Comparison of ENCODE assay signal across 32 cellular contexts in genomic region chr18:9447334-9447733, GRCh38.
"Had no signal": no experiment of that assay in that cellular context is flagged by ENCODE, and none has a peak within 500 bp of the region (broad histone marks: within the 10 kb centered on the region; RNA-seq: fewer than 3 reads in every experiment).

No MANE protein-coding gene starts in this region.

- H3K36me3 ChIP-seq: adrenal gland, brain microvascular endothelial cell, breast epithelium had no signal

- FAIRE-seq: TTC549 had no signal

- H3K9me3 ChIP-seq: adrenal gland had no signal

- H3K4me1 ChIP-seq: adrenal gland, breast epithelium had no signal

- H3K27ac ChIP-seq: adrenal gland, brain microvascular endothelial cell, breast epithelium, VCaP had no signal

- H3K4me3 ChIP-seq: adrenal gland, breast epithelium had no signal

- H3K27me3 ChIP-seq: adrenal gland, brain microvascular endothelial cell, breast epithelium had no signal

- ATAC-seq: activated CD8-positive, alpha-beta T cell treated with anti-CD3 and anti-CD28 coated beads for 36 hours; activated naive CD4-positive, alpha-beta T cell treated with anti-CD3 and anti-CD28 coated beads, Interleukin-2, amount 50 U/mL, for 72 hours; activated T-cell treated with anti-CD3 and anti-CD28 coated beads, Interleukin-2, amount 50 U/mL, for 4 hours; activated T-cell treated with anti-CD3 and anti-CD28 coated beads, Interleukin-2, amount 50 U/mL, for 72 hours; activated T-helper 17 cell treated with anti-CD3 and anti-CD28 coated beads, Interleukin-2, amount 50 U/mL, for 72 hours had no signal

- DNase-seq: activated B cell treated with CpG ODN at 0.5 μM for 24 hours; activated CD4-positive, alpha-beta memory T cell treated with anti-CD3 and anti-CD28 coated beads for 36 hours; activated CD4-positive, alpha-beta T cell treated with anti-CD3 and anti-CD28 coated beads for 4 hours; activated CD4-positive, alpha-beta T cell treated with anti-CD3 and anti-CD28 coated beads, Interleukin-2, amount 10 ng/mL, durations not matched to agents 24 days and 14 days; activated CD4-positive, alpha-beta T cell treated with anti-CD3 and anti-CD28 coated beads, Interleukin-2, amount 50 U/mL, for 1 hour; activated CD4-positive, alpha-beta T cell treated with anti-CD3 and anti-CD28 coated beads, Interleukin-2, amount 50 U/mL, for 4 hours; activated CD4-positive, CD25-positive, alpha-beta regulatory T cell treated with anti-CD3 and anti-CD28 coated beads, Interleukin-2, amount 50 U/mL, for 72 hours; activated CD8-positive, alpha-beta memory T cell treated with anti-CD3 and anti-CD28 coated beads, Interleukin-2, amount 50 U/mL, for 4 hours; activated CD8-positive, alpha-beta T cell treated with anti-CD3 and anti-CD28 coated beads for 36 hours; activated effector memory CD4-positive, alpha-beta T cell treated with anti-CD3 and anti-CD28 coated beads, Interleukin-2, amount 50 U/mL, for 16 hours; activated gamma-delta T cell treated with Interleukin-2 at 50 U/mL for 16 hours; activated naive CD4-positive, alpha-beta T cell; activated naive CD4-positive, alpha-beta T cell treated with anti-CD3 and anti-CD28 coated beads for 36 hours; activated naive CD4-positive, alpha-beta T cell treated with anti-CD3 and anti-CD28 coated beads, Interleukin-2, amount 50 U/mL, for 16 hours; activated naive CD8-positive, alpha-beta T cell treated with anti-CD3 and anti-CD28 coated beads for 36 hours; activated T-cell treated with anti-CD3 and anti-CD28 coated beads for 4 hours; activated T-cell treated with anti-CD3 and anti-CD28 coated beads, Interleukin-2, amount 50 U/mL, for 1 hour; activated T-cell treated with anti-CD3 and anti-CD28 coated beads, Interleukin-2, amount 50 U/mL, for 4 hours; activated T-cell treated with anti-CD3 and anti-CD28 coated beads, Interleukin-2, amount 50 U/mL, for 72 hours; adrenal gland; amniotic stem cell; aorta; brain microvascular endothelial cell; central memory CD4-positive, alpha-beta T cell; T-helper 1 cell; T-helper 2 cell; T-helper 9 cell had no signal
